In the genomic region with DNA sequence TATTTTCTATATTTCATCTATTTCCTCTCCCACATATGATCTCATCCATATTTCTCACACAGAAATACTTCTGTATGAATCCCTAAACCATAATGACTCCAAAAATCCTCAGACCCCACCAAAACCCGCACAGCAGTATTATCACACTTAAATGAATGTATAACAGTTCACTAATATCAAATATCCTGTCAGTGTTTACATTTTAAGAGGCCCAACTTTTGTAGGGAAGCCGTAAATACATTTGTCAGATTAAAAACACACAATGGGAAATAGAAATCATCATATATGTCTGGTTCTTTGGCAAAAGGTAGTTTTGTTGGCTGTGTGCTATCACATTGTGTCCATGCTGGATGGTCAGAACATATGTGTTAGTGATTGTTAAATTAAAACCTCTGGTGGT, we compare ENCODE assay signal across 14 cellular contexts. TPM values are rescaled to one million over a fixed set of nuclear protein-coding genes. Genes with fewer than 3 reads are reported as not detected.
DNase-seq lines count a peak whose midpoint lies in the region; FAIRE-seq and TF ChIP-seq lines count a peak whose summit lies in the region.
"Had no signal": no experiment of that assay in that cellular context is flagged by ENCODE, and none has a peak within 500 bp of the region (broad histone marks: within the 10 kb centered on the region; RNA-seq: fewer than 3 reads in every experiment).

No MANE protein-coding gene starts in this region.

- H3K36me3 ChIP-seq in OCI-LY1 (ENCODE audit: insufficient read depth, low read length) (peaks cover 3% of the 10 kb centered on the region), hepatocyte (replicated peaks; ENCODE audit: insufficient read depth, low read depth) (no peaks in the 10 kb centered on the region), MG63 (no peaks in the 10 kb centered on the region), PC-9 (ENCODE audit: low read depth) (no peaks in the 10 kb centered on the region)
- H3K36me3 ChIP-seq: BE2C, HAP-1 had no signal

- CTCF ChIA-PET in PC-9 (lab: Charles Lee): no interaction called here

- H3K27me3 ChIP-seq in OCI-LY1 (ENCODE audit: insufficient read depth, low read length) (no peaks in the 10 kb centered on the region), hepatocyte (peaks cover 7% of the 10 kb centered on the region), MG63 (peaks cover 7% of the 10 kb centered on the region), PC-9 (ENCODE audit: insufficient read depth, low read depth) (peaks cover 14% of the 10 kb centered on the region)
- H3K27me3 ChIP-seq: BE2C had no signal

- H3K9me2 ChIP-seq in OCI-LY1 (ENCODE audit: low read depth, low read length) (no peaks in the 10 kb centered on the region), hepatocyte (replicated peaks; ENCODE audit: insufficient read depth) (no peaks in the 10 kb centered on the region), PC-9 (ENCODE audit: insufficient read depth) (no peaks in the 10 kb centered on the region)

- H3F3A ChIP-seq in OCI-LY1 (ENCODE audit: insufficient read depth, low read length): no peaks in the 10 kb centered on the region; the same call in 1 of the 2 replicates
- no peaks in the 10 kb centered on the region for H3F3A ChIP-seq in PC-9 (ENCODE audit: insufficient read depth, low read depth)

- H2AFZ ChIP-seq in OCI-LY1 (ENCODE audit: low read length) (no peak overlapping the region), hepatocyte (no peak overlapping the region), PC-9 (no peak overlapping the region)

- intact Hi-C loops in PC-9 (cut with micrococcal nuclease; ENCODE audit: unreplicated experiment): no loop called here

- TF ChIP-seq CTCF in OCI-LY1 (IDR thresholded peaks at IDR 0.05; ENCODE audit: low read length) (no peak), hepatocyte (IDR thresholded peaks at IDR 0.05; ENCODE audit: poor library complexity) (no peak), PC-9 (conservative IDR thresholded peaks at IDR 0.05) (no peak)

- peak; percentile 80 for FAIRE-seq in GM12891 (lab: Jason Lieb, UNC)
- FAIRE-seq: A549, H1, K562 had no signal

- H3K4me2 ChIP-seq in OCI-LY1 (ENCODE audit: low read length) (peak overlapping the region; percentile 82), hepatocyte (peak overlapping the region; percentile 96), PC-9 (no peak overlapping the region)
- H3K4me2 ChIP-seq: A549 had no signal

- 0 out of 2 replicates have a peak, but pooled peaks cover 2% of the 10 kb centered on the region for H4K20me1 ChIP-seq in OCI-LY1 (ENCODE audit: insufficient read depth, low read length)
- peaks cover 16% of the 10 kb centered on the region for H4K20me1 ChIP-seq in hepatocyte (ENCODE audit: insufficient read depth, poor library complexity, severe bottlenecking)
- no peaks in the 10 kb centered on the region for H4K20me1 ChIP-seq in PC-9 (ENCODE audit: insufficient read depth)

- 81% methylated on average over 2 of the region's 2 CpGs for WGBS in hepatocyte (ENCODE audit: low lambda C conversion rate, missing lambda C conversion rate)

- DNase-seq in GM12891 (ENCODE audit: insufficient read length, low spot score): no peak
- no peak for DNase-seq in hepatocyte (ENCODE audit: low spot score)
- DNase-seq in MG63: no peak
- DNase-seq in anterior cingulate cortex (lab: John Stamatoyannopoulos, UW): no peak
- DNase-seq in T-helper 9 cell: no peak
- DNase-seq in PC-9: no peak
- DNase-seq: BE2C; Caco-2; CD8-positive, alpha-beta memory T cell had no signal

- H3K9me3 ChIP-seq in OCI-LY1 (ENCODE audit: low read length) (no peaks in the 10 kb centered on the region), hepatocyte (ENCODE audit: low read depth) (no peaks in the 10 kb centered on the region), MG63 (no peaks in the 10 kb centered on the region), PC-9 (ENCODE audit: insufficient read depth, low read depth) (no peaks in the 10 kb centered on the region)
- H3K9me3 ChIP-seq: A549, BE2C, Caco-2, HAP-1 had no signal

- BruUV-seq in PC-9 (replicated peaks; lab: Mats Ljungman, UMichigan): no TSS peak

- H3K79me2 ChIP-seq in OCI-LY1 (ENCODE audit: insufficient read depth, low read length) (peaks cover 90% of the 10 kb centered on the region), hepatocyte (peaks cover 66% of the 10 kb centered on the region), PC-9 (ENCODE audit: low read depth) (no peaks in the 10 kb centered on the region)

- POLR2A ChIA-PET in PC-9 (lab: Charles Lee; ENCODE audit: unreplicated experiment): no interaction called here

- H3K4me1 ChIP-seq in OCI-LY1 (ENCODE audit: insufficient read depth, low read length, severe bottlenecking) (peaks cover 68% of the 10 kb centered on the region), hepatocyte (ENCODE audit: insufficient read depth) (peaks cover 19% of the 10 kb centered on the region), PC-9 (replicated peaks; ENCODE audit: insufficient read depth) (no peaks in the 10 kb centered on the region)
- H3K4me1 ChIP-seq: BE2C had no signal

- peak overlapping the region; percentile 10 for H3K9ac ChIP-seq in OCI-LY1 (ENCODE audit: low read length)

- H3K4me3 ChIP-seq in OCI-LY1 (ENCODE audit: low read depth, low read length, poor library complexity, severe bottlenecking): peak overlapping the region; percentile 83
- no peak overlapping the region for H3K4me3 ChIP-seq in hepatocyte
- no peak overlapping the region for H3K4me3 ChIP-seq in MG63
- no peak overlapping the region for H3K4me3 ChIP-seq in PC-9
- H3K4me3 ChIP-seq: A549, HAP-1, K562 had no signal

- H3K27ac ChIP-seq in OCI-LY1 (ENCODE audit: low read depth, low read length, poor library complexity, severe bottlenecking) (peak overlapping the region; percentile 73), hepatocyte (no peak overlapping the region), PC-9 (no peak overlapping the region)
- H3K27ac ChIP-seq: A549 had no signal

- TF ChIP-seq POLR2A in GM12891 (IDR thresholded peaks at IDR 0.05; ENCODE audit: low read depth, low read length): no peak

TF ChIP-seq in GM12891, 5 proteins besides CTCF, POLR2A, EP300 and RAD21:
- no peak for TF ChIP-seq POU2F2 (IDR thresholded peaks at IDR 0.05; ENCODE audit: low read depth, low read length)
- no peak for TF ChIP-seq PAX5 (IDR thresholded peaks at IDR 0.05; ENCODE audit: insufficient read depth, low read length, severe bottlenecking)
- no peak for TF ChIP-seq POLR2AphosphoS5 (IDR thresholded peaks at IDR 0.05; ENCODE audit: low read depth, low read length)
- no peak for TF ChIP-seq TAF1 (IDR thresholded peaks at IDR 0.05; ENCODE audit: low read depth, low read length)
- TF ChIP-seq SPI1 (IDR thresholded peaks at IDR 0.05; ENCODE audit: low read depth, low read length): no peak

RNA-seq across cellular contexts. Expression of a gene that starts 4.2 kb away (rescaled TPM):
- 9.2 TPM for polyA plus RNA-seq in GM12891 (2012; ENCODE audit: low read depth, missing spikeins)
- total RNA-seq in hepatocyte (13.0 and 40.9 TPM in 2 replicates), PC-9 (2021) (not detected in 2 replicates)
- polyA plus RNA-seq in hepatocyte: 34.4 and 40.3 TPM in 2 replicates
- total RNA-seq in MG63 (2014; rRNA removed; shearing (Covaris generic); ENCODE audit: low replicate concordance): 2.2 and 2.7 TPM in 2 replicates
- polyA plus RNA-seq: K562 had no signal
